In the genomic region with DNA sequence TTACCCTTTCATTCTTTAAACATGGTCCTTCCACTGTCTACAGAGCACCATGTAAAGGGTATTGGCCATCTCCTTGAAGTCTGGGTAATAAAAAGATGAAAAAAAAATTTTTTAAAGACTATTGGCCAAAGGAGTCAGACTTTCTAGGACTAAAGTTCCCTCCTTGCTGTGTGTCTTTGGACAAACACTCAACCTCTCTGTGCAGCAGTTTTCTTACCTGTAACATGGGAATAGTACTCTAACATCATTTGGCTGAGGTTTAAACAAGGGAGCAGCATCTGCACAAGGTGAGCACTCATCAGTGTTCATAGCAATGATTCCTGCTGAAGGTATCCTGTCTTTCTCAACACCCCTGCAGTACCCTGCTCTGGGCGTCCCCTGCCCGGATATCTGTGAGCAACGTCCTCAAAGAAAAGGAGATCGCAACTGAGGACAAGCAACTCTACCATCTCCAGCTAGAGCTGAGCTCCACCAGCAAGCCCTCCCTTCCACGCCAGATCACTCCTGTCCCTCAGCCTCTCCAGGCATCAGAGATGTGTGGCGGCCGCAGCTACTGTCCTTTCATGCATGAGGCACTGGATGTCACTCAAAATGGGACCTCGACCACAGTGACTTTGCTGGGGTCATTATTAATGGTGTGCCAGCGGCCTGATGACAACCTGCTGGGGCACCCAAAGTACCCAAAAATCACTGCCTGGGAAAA, we compare ENCODE assay signal across 16 cellular contexts. TPM values are rescaled to one million over a fixed set of nuclear protein-coding genes. Genes with fewer than 3 reads are reported as not detected.
DNase-seq lines count a peak whose midpoint lies in the region; ATAC-seq and TF ChIP-seq lines count a peak whose summit lies in the region.
"Had no signal": no experiment of that assay in that cellular context is flagged by ENCODE, and none has a peak within 500 bp of the region (broad histone marks: within the 10 kb centered on the region; RNA-seq: fewer than 3 reads in every experiment).

No MANE protein-coding gene starts in this region.

- peaks cover 2% of the 10 kb centered on the region for H3K79me1 ChIP-seq in neuronal stem cell (ENCODE audit: low read depth, low read length)

- H2BK5ac ChIP-seq in neuronal stem cell (ENCODE audit: low read length) = no peak overlapping the region

- H3K27ac Mint-ChIP-seq in CD4-positive, CD25-positive, alpha-beta regulatory T cell = peak overlapping the region in 1 of 3 donors; percentile 87
- H3K27ac Mint-ChIP-seq in effector memory CD8-positive, alpha-beta T cell = peak overlapping the region; percentile 80 to 90

- peak overlapping the region; percentile 38 for H4K91ac ChIP-seq in neuronal stem cell (ENCODE audit: low read depth, low read length, poor library complexity)

- no peak overlapping the region for H3K9ac ChIP-seq in neuronal stem cell (ENCODE audit: low read depth, low read length, poor library complexity)

- H4K8ac ChIP-seq in neuronal stem cell (ENCODE audit: low read depth, low read length) = no peak overlapping the region

- peak overlapping the region; percentile 21 for H2AFZ ChIP-seq in neuronal stem cell (ENCODE audit: low read length)

- peak overlapping the region; percentile 76 for H3K18ac ChIP-seq in neuronal stem cell (ENCODE audit: low read length)

- H3K23ac ChIP-seq in neuronal stem cell (ENCODE audit: low read depth, low read length, poor library complexity) = no peak overlapping the region

- no peak overlapping the region for H2BK120ac ChIP-seq in neuronal stem cell (ENCODE audit: low read depth, low read length)

- peaks cover 10 to 33% (median 17%) of the 10 kb centered on the region in 4 donors for H3K4me1 Mint-ChIP-seq in CD4-positive, CD25-positive, alpha-beta regulatory T cell
- H3K4me1 Mint-ChIP-seq in effector memory CD8-positive, alpha-beta T cell (ENCODE audit: low read depth in 2 of 2) = peaks cover 18 to 27% of the 10 kb centered on the region in 2 donors

- peaks cover 27% of the 10 kb centered on the region for H3K27me3 Mint-ChIP-seq in CD4-positive, CD25-positive, alpha-beta regulatory T cell
- H3K27me3 Mint-ChIP-seq in effector memory CD8-positive, alpha-beta T cell = peaks cover 0 to 7% of the 10 kb centered on the region in 2 donors

- peaks cover 14% of the 10 kb centered on the region for H3K4me1 ChIP-seq in CD4-positive, CD25-positive, alpha-beta regulatory T cell (ENCODE audit: control insufficient read depth, insufficient read depth, low read length, poor library complexity, severe bottlenecking)
- H3K4me1 ChIP-seq in HEK293 (ENCODE audit: control insufficient read depth, insufficient read depth, low read length) (peaks cover 7% of the 10 kb centered on the region; the same call in 1 of the 2 replicates), neuronal stem cell (ENCODE audit: control insufficient read depth in 2 of 2, insufficient read depth in 1 of 2, low read depth in 1 of 2, low read length in 2 of 2) (peaks cover 34 to 44% of the 10 kb centered on the region in 2 donors)

- POLR2A ChIA-PET in HEK293 (lab: Yijun Ruan, JAX) = no interaction called here

- DNase-seq in CD4-positive, CD25-positive, alpha-beta regulatory T cell = no peak
- no peak for DNase-seq in effector memory CD8-positive, alpha-beta T cell
- no peak for DNase-seq in neuronal stem cell (ENCODE audit: low spot score)
- DNase-seq: activated CD4-positive, alpha-beta T cell treated with anti-CD3 and anti-CD28 coated beads, Interleukin-2, amount 10 ng/mL, durations not matched to agents 24 days and 14 days; activated gamma-delta T cell treated with Interleukin-2 at 50 U/mL for 16 hours; AML-193; Calu3; NCI-H1417 treated with DMSO at 0.1 percent for 48 hours; PC-3; stimulated activated CD4-positive, alpha-beta T cell treated with anti-CD3 and anti-CD28 coated beads, Interleukin-2, amount 100 ng/mL, for 48 hours had no signal

- no peak overlapping the region for H2BK12ac ChIP-seq in neuronal stem cell (ENCODE audit: low read length)

- H3K4me2 ChIP-seq in neuronal stem cell (ENCODE audit: insufficient read depth, low read length, poor library complexity, severe bottlenecking) = no peak overlapping the region

- no peaks in the 10 kb centered on the region for H3K9me3 ChIP-seq in CD4-positive, CD25-positive, alpha-beta regulatory T cell (ENCODE audit: control insufficient read depth in 2 of 2, low read length in 2 of 2)
- H3K9me3 ChIP-seq in HEK293 (ENCODE audit: control insufficient read depth, insufficient read depth, low read depth, low read length) (no peaks in the 10 kb centered on the region), neuronal stem cell (replicated peaks in 1 of 2; ENCODE audit: control insufficient read depth in 2 of 2, insufficient read depth in 1 of 2, low read depth in 1 of 2, low read length in 2 of 2) (no peaks in the 10 kb centered on the region)

- H3K36me3 ChIP-seq in CD4-positive, CD25-positive, alpha-beta regulatory T cell (ENCODE audit: control insufficient read depth, insufficient read depth, low read length) = no peaks in the 10 kb centered on the region
- no peaks in the 10 kb centered on the region for H3K36me3 ChIP-seq in HEK293 (ENCODE audit: control insufficient read depth in 2 of 2, insufficient read depth in 1 of 2, low read length in 2 of 2)
- no peaks in the 10 kb centered on the region for H3K36me3 ChIP-seq in neuronal stem cell (replicated peaks in 1 of 2; ENCODE audit: control insufficient read depth in 2 of 2, insufficient read depth in 2 of 2, low read length in 2 of 2)

- H3K4me3 Mint-ChIP-seq in CD4-positive, CD25-positive, alpha-beta regulatory T cell = peak overlapping the region in 3 of 4 donors; percentile 25 to 81 (median 27)
- no peak overlapping the region for H3K4me3 Mint-ChIP-seq in effector memory CD8-positive, alpha-beta T cell
- H3K4me3 Mint-ChIP-seq: activated CD4-positive, alpha-beta T cell treated with anti-CD3 and anti-CD28 coated beads, Interleukin-2, amount 10 ng/mL, durations not matched to agents 24 days and 14 days had no signal

- no CpG with 5 or more reads among the region's 9 CpGs for WGBS in neuronal stem cell (ENCODE audit: extremely low coverage in 2 of 2, insufficient read length in 2 of 2, insufficient replicate concordance in 1 of 2), 2 donors

- peaks cover 0 to 4% (median 0%) of the 10 kb centered on the region in 7 donors for H3K9me3 Mint-ChIP-seq in CD4-positive, CD25-positive, alpha-beta regulatory T cell
- H3K9me3 Mint-ChIP-seq in effector memory CD8-positive, alpha-beta T cell = peaks cover 0 to 2% of the 10 kb centered on the region in 2 donors

- H2AK5ac ChIP-seq in neuronal stem cell (ENCODE audit: low read depth, low read length) = no peak overlapping the region

- H3K4me3 ChIP-seq in CD4-positive, CD25-positive, alpha-beta regulatory T cell (ENCODE audit: low read depth, low read length) = no peak overlapping the region
- H3K4me3 ChIP-seq in HEK293 (ENCODE audit: low read depth, low read length) (no peak overlapping the region), neuronal stem cell (ENCODE audit: low read length in 2 of 2) (no peak overlapping the region)
- H3K4me3 ChIP-seq: GM12878 had no signal

- no peak overlapping the region for H2BK15ac ChIP-seq in neuronal stem cell (ENCODE audit: low read length)

- no peak for TF ChIP-seq CTCF in HEK293 (tag by site-specific recombination; IDR thresholded peaks at IDR 0.05)

- no peak for ATAC-seq in CD4-positive, CD25-positive, alpha-beta regulatory T cell (ENCODE audit: low read depth in 2 of 2)
- no peak for ATAC-seq in effector memory CD8-positive, alpha-beta T cell (replicated peaks)
- ATAC-seq in HG02938 (IDR thresholded peaks at IDR 0.05; ENCODE audit: unreplicated experiment) = no peak
- no peak for ATAC-seq in HG03135 (IDR thresholded peaks at IDR 0.05; ENCODE audit: unreplicated experiment)
- ATAC-seq in HG02642 (IDR thresholded peaks at IDR 0.05; ENCODE audit: poor library complexity, unreplicated experiment) = no peak
- no peak for ATAC-seq in GM19467 (IDR thresholded peaks at IDR 0.05; ENCODE audit: unreplicated experiment)
- ATAC-seq: GM12878, PC-3 had no signal

- CTCF ChIA-PET in HEK293 (lab: Yijun Ruan, JAX) = no interaction called here

- H3K27ac ChIP-seq in CD4-positive, CD25-positive, alpha-beta regulatory T cell (ENCODE audit: insufficient read depth, low read length, poor library complexity, severe bottlenecking) = no peak overlapping the region
- H3K27ac ChIP-seq in HEK293 (ENCODE audit: extremely low read depth, low read depth, low read length) (no peak overlapping the region), neuronal stem cell (replicated peaks; ENCODE audit: low read length) (peak overlapping the region; percentile 14)

- no peak overlapping the region for H3K14ac ChIP-seq in neuronal stem cell (ENCODE audit: low read length)

- peaks cover 4% of the 10 kb centered on the region for H3K36me3 Mint-ChIP-seq in CD4-positive, CD25-positive, alpha-beta regulatory T cell
- peaks cover 5% of the 10 kb centered on the region for H3K36me3 Mint-ChIP-seq in effector memory CD8-positive, alpha-beta T cell (ENCODE audit: insufficient read depth)

- H3K4ac ChIP-seq in neuronal stem cell (ENCODE audit: low read length) = no peak overlapping the region

- no peaks in the 10 kb centered on the region for H3K27me3 ChIP-seq in CD4-positive, CD25-positive, alpha-beta regulatory T cell (ENCODE audit: control insufficient read depth, insufficient read depth, low read length)
- H3K27me3 ChIP-seq in neuronal stem cell (ENCODE audit: control insufficient read depth in 3 of 3, insufficient read depth in 3 of 3, low read depth in 1 of 3, low read length in 3 of 3) = peaks cover 0 to 4% (median 0%) of the 10 kb centered on the region in 3 experiments

TF ChIP-seq in HEK293, 187 proteins besides CTCF, POLR2A, EP300 and RAD21:
- TF ChIP-seq ZNF768 (tag by site-specific recombination; IDR thresholded peaks at IDR 0.05) (peak; percentile 77), ZBTB21 (tag by site-specific recombination; IDR thresholded peaks at IDR 0.05) (no peak), ZNF670 (tag by site-specific recombination; IDR thresholded peaks at IDR 0.05; ENCODE audit: low read depth) (no peak)

RNA-seq across cellular contexts. Expression of a gene that starts 29.5 kb away (rescaled TPM):
- 5.6 TPM for total RNA-seq in CD4-positive, CD25-positive, alpha-beta regulatory T cell
- polyA plus RNA-seq in CD4-positive, CD25-positive, alpha-beta regulatory T cell = 1 to 10 TPM in 2 of 4 donors, under 1 TPM in 2; 0.65 to 4.8 (median 1.9) TPM
- 7.7 TPM for polyA plus RNA-seq in neuronal stem cell (2013, experiment 1 of 2)
- polyA plus RNA-seq in neuronal stem cell (2013, experiment 2 of 2) = 6.5 TPM

Comparison
In these comparisons a context has a peak if more than half of its experiments do, and no peak if none do; other contexts are left out.
1. H3K4me3 Mint-ChIP-seq: peak in CD4-positive, CD25-positive, alpha-beta regulatory T cell (3 of 4); none in effector memory CD8-positive, alpha-beta T cell (0 of 2).